In the genomic region with DNA sequence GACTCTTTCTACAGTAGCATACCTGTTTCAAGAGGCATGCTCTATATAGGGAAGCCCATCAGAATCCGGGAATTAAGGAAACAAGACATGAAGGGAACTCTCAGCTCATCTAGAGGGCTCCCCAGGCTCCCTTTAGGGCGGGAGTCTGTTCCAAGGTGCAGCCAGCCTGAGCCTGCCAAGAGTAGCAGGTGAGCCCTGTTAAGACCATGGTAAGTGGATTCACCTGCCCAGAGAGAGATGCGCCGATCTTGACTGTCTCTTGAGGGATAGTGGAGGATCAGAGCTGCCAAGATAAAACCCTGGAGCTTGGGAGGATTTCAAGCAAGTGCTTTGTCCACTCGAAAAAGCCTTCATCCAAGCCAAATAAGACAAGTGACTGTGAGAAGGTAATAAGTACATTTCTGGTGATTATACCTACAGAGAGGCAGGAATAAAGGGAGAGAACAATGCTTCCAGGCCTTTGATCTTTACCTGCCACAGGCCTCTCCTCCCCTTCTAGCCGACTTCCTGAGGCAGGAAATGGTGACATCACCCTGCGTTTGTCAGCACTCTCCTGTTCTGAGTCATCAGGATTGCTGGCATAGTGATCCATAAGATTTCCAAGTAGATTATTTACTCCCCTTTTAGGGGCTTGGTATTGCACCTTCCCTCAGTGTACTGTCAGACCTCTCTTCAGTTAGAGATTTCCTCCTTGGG, we compare ENCODE assay signal across 8 cellular contexts. TPM values are rescaled to one million over a fixed set of nuclear protein-coding genes. Genes with fewer than 3 reads are reported as not detected.
DNase-seq lines count a peak whose midpoint lies in the region; ATAC-seq and TF ChIP-seq lines count a peak whose summit lies in the region.

No MANE protein-coding gene starts in this region.

- ATAC-seq in HG02884 (IDR thresholded peaks at IDR 0.05; ENCODE audit: unreplicated experiment) = peak; percentile 48
- no peak for ATAC-seq in GM18861 (IDR thresholded peaks at IDR 0.05; ENCODE audit: unreplicated experiment)

- DNase-seq in D341Med (ENCODE audit: low spot score) = peak; percentile 18
- DNase-seq in RPMI7951 (ENCODE audit: low read depth) = peak; percentile 81
- DNase-seq in foreskin fibroblast = peak; percentile 56 to 80
- no peak for DNase-seq in GM20000 (ENCODE audit: low spot score)
- no peak for DNase-seq in cerebellum (ENCODE audit: low spot score)
- no peak for DNase-seq in NCI-H524 treated with DMSO at 0.1 percent for 48 hours (lab: John Stamatoyannopoulos, UW)

- no peak overlapping the region for H3K4me3 ChIP-seq in foreskin fibroblast (ENCODE audit: low read depth in 1 of 2, low read length in 2 of 2)

- no peak for TF ChIP-seq CTCF in foreskin fibroblast (IDR thresholded peaks at IDR 0.05; ENCODE audit: low read depth, low read length)
- TF ChIP-seq CTCF in GM20000 (IDR thresholded peaks at IDR 0.05; ENCODE audit: extremely low read depth, missing control alignments) = no peak

RNA-seq across cellular contexts. Expression of gene KLF5, which starts 31.5 kb away (rescaled TPM):
- total RNA-seq in RPMI7951 (2014; rRNA removed; shearing (Covaris generic)) = 4.1 and 4.6 TPM in 2 replicates
- total RNA-seq in cerebellum = 1.7 TPM

Comparison
In these comparisons a context has a peak if more than half of its experiments do, and no peak if none do; other contexts are left out.
1. DNase-seq: peak in D341Med (single experiment), RPMI7951 (single experiment) and foreskin fibroblast (2 of 2); none in GM20000 (single experiment), cerebellum (single experiment) and NCI-H524 treated with DMSO at 0.1 percent for 48 hours (single experiment).